ENCODE assay signal across 9 cellular contexts in the genomic region with DNA sequence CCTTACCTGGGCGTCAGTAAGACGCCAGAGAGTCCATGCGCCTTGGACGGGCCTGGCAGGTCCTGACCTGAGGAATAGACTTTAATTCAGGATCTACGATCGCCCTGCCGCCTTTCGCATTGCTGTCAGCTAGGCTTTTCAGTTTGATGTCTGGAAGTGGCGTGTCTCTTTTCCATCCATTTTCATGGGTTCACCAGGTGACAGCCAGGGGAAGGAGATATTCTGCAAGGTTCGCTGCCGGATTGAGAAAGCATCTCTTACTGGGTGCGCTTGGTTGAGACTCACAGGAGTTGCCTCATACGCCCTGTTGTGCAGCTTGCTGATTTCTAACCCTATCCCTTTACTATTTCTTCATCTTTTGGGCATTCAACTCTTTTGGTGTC. TPM values are rescaled to one million over a fixed set of nuclear protein-coding genes. Genes with fewer than 3 reads are reported as not detected.
DNase-seq lines count a peak whose midpoint lies in the region; ATAC-seq and TF ChIP-seq lines count a peak whose summit lies in the region.
"Had no signal": no experiment of that assay in that cellular context is flagged by ENCODE, and none has a peak within 500 bp of the region (broad histone marks: within the 10 kb centered on the region; RNA-seq: fewer than 3 reads in every experiment).

No MANE protein-coding gene starts in this region.

- no peak for TF ChIP-seq POLR2A in spleen (IDR thresholded peaks at IDR 0.05)

- no peak for DNase-seq in HAP-1 (ENCODE audit: low spot score in 2 of 2)
- no peak for DNase-seq in WERI-Rb-1
- no peak for DNase-seq in hepatocyte (ENCODE audit: low spot score)
- DNase-seq in spleen: no peak
- no peak for DNase-seq in stimulated activated CD4-positive, alpha-beta T cell treated with anti-CD3 and anti-CD28 coated beads, Interleukin-4, amount 100 ng/mL, for 4 hours
- DNase-seq in cerebellar nuclear complex (lab: John Stamatoyannopoulos, UW): no peak

- intact Hi-C loops in spleen (cut with DNase I; ENCODE audit: low total_unique reads): no loop called here

- H4K20me1 ChIP-seq in hepatocyte (ENCODE audit: insufficient read depth, poor library complexity, severe bottlenecking): no peaks in the 10 kb centered on the region

- H3K4me1 ChIP-seq in HAP-1 (peaks cover 72% of the 10 kb centered on the region), hepatocyte (ENCODE audit: insufficient read depth) (no peaks in the 10 kb centered on the region), spleen (peaks cover 0 to 12% (median 8%) of the 10 kb centered on the region in 6 donors)

- H3K4me2 ChIP-seq in hepatocyte: peak overlapping the region; percentile 89

- no peaks in the 10 kb centered on the region for H3K9me2 ChIP-seq in hepatocyte (replicated peaks; ENCODE audit: insufficient read depth)

- H3K4me3 ChIP-seq in HAP-1: peak overlapping the region; percentile 48
- H3K4me3 ChIP-seq in WERI-Rb-1 (ENCODE audit: low read depth, low read length): peak overlapping the region; percentile 59
- H3K4me3 ChIP-seq in hepatocyte: no peak overlapping the region
- peak overlapping the region in 6 of 8 donors; percentile 18 to 66 (median 32) for H3K4me3 ChIP-seq in spleen

- H3K79me2 ChIP-seq in hepatocyte: no peaks in the 10 kb centered on the region

- no peak for TF ChIP-seq CTCF in WERI-Rb-1 (IDR thresholded peaks at IDR 0.05; ENCODE audit: low read depth, low read length)
- no peak for TF ChIP-seq CTCF in hepatocyte (IDR thresholded peaks at IDR 0.05; ENCODE audit: poor library complexity)
- TF ChIP-seq CTCF in spleen (IDR thresholded peaks at IDR 0.05 in 8 of 11, conservative IDR thresholded peaks at IDR 0.05 in 3 of 11): no peak

- H3K9me3 ChIP-seq in HAP-1 (no peaks in the 10 kb centered on the region), WERI-Rb-1 (ENCODE audit: severe bottlenecking) (no peaks in the 10 kb centered on the region), hepatocyte (ENCODE audit: low read depth) (no peaks in the 10 kb centered on the region), spleen (no peaks in the 10 kb centered on the region)

- WGBS in hepatocyte (ENCODE audit: low lambda C conversion rate, missing lambda C conversion rate): 22% methylated on average over 13 of the region's 13 CpGs
- 18 to 29% (median 20%) methylated on average over 13 of the region's 13 CpGs for WGBS in spleen, 5 donors

- H3K27ac ChIP-seq in WERI-Rb-1: no peak overlapping the region
- H3K27ac ChIP-seq in hepatocyte: no peak overlapping the region
- no peak overlapping the region for H3K27ac ChIP-seq in spleen

- peak overlapping the region; percentile 84 for H2AFZ ChIP-seq in hepatocyte

- ATAC-seq in HG02884 (IDR thresholded peaks at IDR 0.05; ENCODE audit: unreplicated experiment) (no peak), HG03139 (IDR thresholded peaks at IDR 0.05; ENCODE audit: unreplicated experiment) (no peak)

- in situ Hi-C loops in HAP-1 (cut with MboI; ENCODE audit: low sequenced_read_pairs): loop anchor here (25.0 kb wide), 1 partner anchor 903 kb away; no protein-coding TSS in a partner anchor

- H3K27me3 ChIP-seq in HAP-1 (ENCODE audit: low read depth) (no peaks in the 10 kb centered on the region), WERI-Rb-1 (ENCODE audit: insufficient read depth, low read depth, severe bottlenecking) (no peaks in the 10 kb centered on the region), hepatocyte (peaks cover 28% of the 10 kb centered on the region), spleen (replicated peaks in 1 of 7) (peaks cover 0 to 43% (median 1%) of the 10 kb centered on the region in 7 donors)

- H3K36me3 ChIP-seq in HAP-1 (replicated peaks) (no peaks in the 10 kb centered on the region), WERI-Rb-1 (no peaks in the 10 kb centered on the region), hepatocyte (replicated peaks; ENCODE audit: insufficient read depth, low read depth) (no peaks in the 10 kb centered on the region), spleen (no peaks in the 10 kb centered on the region)

RNA-seq across cellular contexts. Expression of gene EPHA3, which starts 7.4 kb away (rescaled TPM):
- total RNA-seq in hepatocyte (15.1 and 15.3 TPM in 2 replicates), spleen (1 to 10 TPM in 4 of 7 donors, under 1 TPM in 3; 0.52 to 1.2 (median 1.0) TPM)
- polyA plus RNA-seq in hepatocyte (0.62 and 3.0 TPM in 2 replicates), spleen (under 1 TPM; 0.07 to 0.35 (median 0.15) TPM)
- total RNA-seq: lung microvascular endothelial cell had no signal
